Comparison of ENCODE assay signal across 1 cellular context in genomic region chr19:1046117-1046626, GRCh38.
TF ChIP-seq lines count a peak whose summit lies in the region.

No MANE protein-coding gene starts in this region.

TF ChIP-seq in HepG2, 621 proteins besides CTCF, POLR2A, EP300 and RAD21 (continued from another document and continues in another):
- peak; percentile 97 for TF ChIP-seq ZBTB33 (CRISPR knock-in tag; IDR thresholded peaks at IDR 0.05)
- TF ChIP-seq ZNF280D (CRISPR knock-in tag; IDR thresholded peaks at IDR 0.05), result 0 out of 2 replicates have a peak, but pooled peaks have one; percentile 23
- no peak for TF ChIP-seq ZNF362 (CRISPR knock-in tag; IDR thresholded peaks at IDR 0.05; ENCODE audit: borderline replicate concordance)
- TF ChIP-seq PRDM4 (CRISPR knock-in tag; IDR thresholded peaks at IDR 0.05; ENCODE audit: borderline replicate concordance), result no peak
- TF ChIP-seq ZNF549 (CRISPR knock-in tag; IDR thresholded peaks at IDR 0.05), result no peak
- TF ChIP-seq HIVEP1 (CRISPR knock-in tag; IDR thresholded peaks at IDR 0.05), result 0 out of 2 replicates have a peak, but pooled peaks have one; percentile 22
- no peak for TF ChIP-seq ZNF468 (CRISPR knock-in tag; IDR thresholded peaks at IDR 0.05)
- no peak for TF ChIP-seq ZBTB8A (CRISPR knock-in tag; IDR thresholded peaks at IDR 0.05; ENCODE audit: borderline replicate concordance, low read depth)
- TF ChIP-seq ZNF547 (CRISPR knock-in tag; IDR thresholded peaks at IDR 0.05), result peak; percentile 81; the same call in 1 of the 2 replicates
- peak; percentile 39; the same call in 1 of the 2 replicates for TF ChIP-seq RBFOX2 (IDR thresholded peaks at IDR 0.05; ENCODE audit: low read depth, low read length)
- peak; percentile 91 for TF ChIP-seq ARNTL (CRISPR knock-in tag; IDR thresholded peaks at IDR 0.05)
- no peak for TF ChIP-seq SP140L (CRISPR knock-in tag; IDR thresholded peaks at IDR 0.05; ENCODE audit: borderline replicate concordance)
- no peak for TF ChIP-seq ZNF670 (CRISPR knock-in tag; IDR thresholded peaks at IDR 0.05; ENCODE audit: borderline replicate concordance)
- peak; percentile 74; the same call in 1 of the 2 replicates for TF ChIP-seq ZNF296 (CRISPR knock-in tag; conservative IDR thresholded peaks at IDR 0.05)
- TF ChIP-seq ZFP41 (CRISPR knock-in tag; IDR thresholded peaks at IDR 0.05; ENCODE audit: borderline replicate concordance), result no peak; the same call in 1 of the 2 replicates
- no peak; the same call in 1 of the 2 replicates for TF ChIP-seq CSRNP1 (CRISPR knock-in tag; IDR thresholded peaks at IDR 0.05)
- TF ChIP-seq TFDP2 (CRISPR knock-in tag; IDR thresholded peaks at IDR 0.05), result peak; percentile 78
- peak; percentile 75; the same call in 1 of the 2 replicates for TF ChIP-seq ZNF709 (CRISPR knock-in tag; IDR thresholded peaks at IDR 0.05)
- no peak for TF ChIP-seq SP1 (IDR thresholded peaks at IDR 0.05)
- TF ChIP-seq SP1 (CRISPR knock-in tag; IDR thresholded peaks at IDR 0.05), result no peak
- TF ChIP-seq UBTF (CRISPR knock-in tag; IDR thresholded peaks at IDR 0.05), result no peak
- TF ChIP-seq LBX2 (CRISPR knock-in tag; IDR thresholded peaks at IDR 0.05; ENCODE audit: borderline replicate concordance), result peak; percentile 83; the same call in 1 of the 2 replicates
- TF ChIP-seq CREB1 (IDR thresholded peaks at IDR 0.05), result no peak
- TF ChIP-seq CREB1 (CRISPR knock-in tag; IDR thresholded peaks at IDR 0.05), result no peak
- no peak for TF ChIP-seq LCORL (IDR thresholded peaks at IDR 0.05)
- peak; percentile 51 for TF ChIP-seq LCORL (CRISPR knock-in tag; IDR thresholded peaks at IDR 0.05)
- TF ChIP-seq TEAD3 (CRISPR knock-in tag; optimal IDR thresholded peaks at IDR 0.05; ENCODE audit: borderline replicate concordance), result peak; percentile 39
- TF ChIP-seq E2F5 (CRISPR knock-in tag; conservative IDR thresholded peaks at IDR 0.05), result peak; percentile 68; the same call in 1 of the 2 replicates
- no peak for TF ChIP-seq HOXD1 (CRISPR knock-in tag; IDR thresholded peaks at IDR 0.05)
- peak; percentile 45; the same call in 1 of the 2 replicates for TF ChIP-seq ZNF891 (CRISPR knock-in tag; IDR thresholded peaks at IDR 0.05)
- TF ChIP-seq ZNF784 (CRISPR knock-in tag; IDR thresholded peaks at IDR 0.05; ENCODE audit: borderline replicate concordance), result peak; percentile 76; the same call in 1 of the 2 replicates
- peak; percentile 60; the same call in 1 of the 2 replicates for TF ChIP-seq ZNF816 (CRISPR knock-in tag; IDR thresholded peaks at IDR 0.05; ENCODE audit: borderline replicate concordance)
- TF ChIP-seq IRF1 (CRISPR knock-in tag; IDR thresholded peaks at IDR 0.05; ENCODE audit: low read depth), result no peak
- no peak for TF ChIP-seq MED8 (CRISPR knock-in tag; IDR thresholded peaks at IDR 0.05; ENCODE audit: insufficient replicate concordance)
- TF ChIP-seq TBX2 (CRISPR knock-in tag; IDR thresholded peaks at IDR 0.05; ENCODE audit: borderline replicate concordance), result peak; percentile 86
- TF ChIP-seq GABPB1 (CRISPR knock-in tag; IDR thresholded peaks at IDR 0.05), result peak; percentile 40; the same call in 1 of the 2 replicates
- no peak for TF ChIP-seq RFXANK (CRISPR knock-in tag; IDR thresholded peaks at IDR 0.05)
- peak; percentile 53; the same call in 1 of the 2 replicates for TF ChIP-seq ZNF136 (CRISPR knock-in tag; IDR thresholded peaks at IDR 0.05; ENCODE audit: low read depth)
- no peak for TF ChIP-seq ZNF224 (CRISPR knock-in tag; IDR thresholded peaks at IDR 0.05)
- TF ChIP-seq HNRNPUL1 (IDR thresholded peaks at IDR 0.05; ENCODE audit: low read depth, low read length), result no peak
- TF ChIP-seq ZNF143 (CRISPR knock-in tag; IDR thresholded peaks at IDR 0.05), result no peak
- no peak for TF ChIP-seq NR3C1 (CRISPR knock-in tag; IDR thresholded peaks at IDR 0.05)
- no peak for TF ChIP-seq SNAPC5 (CRISPR knock-in tag; IDR thresholded peaks at IDR 0.05; ENCODE audit: borderline replicate concordance)
- no peak; the same call in 1 of the 2 replicates for TF ChIP-seq TIGD3 (CRISPR knock-in tag; IDR thresholded peaks at IDR 0.05; ENCODE audit: borderline replicate concordance)
- TF ChIP-seq MBNL3 (CRISPR knock-in tag; conservative IDR thresholded peaks at IDR 0.05), result no peak
